In the genomic region with DNA sequence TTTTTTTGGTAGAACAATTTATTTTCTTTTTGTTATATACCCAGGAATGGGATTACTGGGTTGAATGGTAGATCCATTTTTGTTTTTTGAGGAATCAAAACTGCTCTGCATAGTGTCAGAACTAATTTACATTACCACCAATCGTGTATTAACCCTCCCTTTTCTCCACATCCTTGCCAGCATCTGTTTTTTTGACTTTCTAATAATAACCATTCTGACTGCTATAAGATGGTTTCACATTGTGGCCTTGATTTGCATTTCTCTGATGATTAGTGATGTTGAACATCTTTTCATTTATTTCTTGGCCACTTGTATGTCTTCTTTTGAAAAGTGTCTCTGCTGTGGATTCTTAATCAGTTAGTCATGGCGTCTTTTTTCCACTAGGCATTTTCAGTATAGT, we compare ENCODE assay signal across 1 cellular context.
TF ChIP-seq lines count a peak whose summit lies in the region.

No MANE protein-coding gene starts in this region.

TF ChIP-seq in SK-N-SH treated with all-trans-retinoic acid at 6 μM for 48 hours, 23 proteins besides CTCF, POLR2A, EP300 and RAD21 (continued from another document):
- TF ChIP-seq, protein P1, sequence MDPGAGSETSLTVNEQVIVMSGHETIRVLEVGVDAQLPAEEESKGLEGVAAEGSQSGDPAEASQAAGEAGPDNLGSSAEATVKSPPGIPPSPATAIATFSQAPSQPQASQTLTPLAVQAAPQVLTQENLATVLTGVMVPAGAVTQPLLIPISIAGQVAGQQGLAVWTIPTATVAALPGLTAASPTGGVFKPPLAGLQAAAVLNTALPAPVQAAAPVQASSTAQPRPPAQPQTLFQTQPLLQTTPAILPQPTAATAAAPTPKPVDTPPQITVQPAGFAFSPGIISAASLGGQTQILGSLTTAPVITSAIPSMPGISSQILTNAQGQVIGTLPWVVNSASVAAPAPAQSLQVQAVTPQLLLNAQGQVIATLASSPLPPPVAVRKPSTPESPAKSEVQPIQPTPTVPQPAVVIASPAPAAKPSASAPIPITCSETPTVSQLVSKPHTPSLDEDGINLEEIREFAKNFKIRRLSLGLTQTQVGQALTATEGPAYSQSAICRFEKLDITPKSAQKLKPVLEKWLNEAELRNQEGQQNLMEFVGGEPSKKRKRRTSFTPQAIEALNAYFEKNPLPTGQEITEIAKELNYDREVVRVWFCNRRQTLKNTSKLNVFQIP (CRISPR knock-in tag; IDR thresholded peaks at IDR 0.05; ENCODE audit: borderline replicate concordance, low read depth) = no peak
- TF ChIP-seq, protein P2, sequence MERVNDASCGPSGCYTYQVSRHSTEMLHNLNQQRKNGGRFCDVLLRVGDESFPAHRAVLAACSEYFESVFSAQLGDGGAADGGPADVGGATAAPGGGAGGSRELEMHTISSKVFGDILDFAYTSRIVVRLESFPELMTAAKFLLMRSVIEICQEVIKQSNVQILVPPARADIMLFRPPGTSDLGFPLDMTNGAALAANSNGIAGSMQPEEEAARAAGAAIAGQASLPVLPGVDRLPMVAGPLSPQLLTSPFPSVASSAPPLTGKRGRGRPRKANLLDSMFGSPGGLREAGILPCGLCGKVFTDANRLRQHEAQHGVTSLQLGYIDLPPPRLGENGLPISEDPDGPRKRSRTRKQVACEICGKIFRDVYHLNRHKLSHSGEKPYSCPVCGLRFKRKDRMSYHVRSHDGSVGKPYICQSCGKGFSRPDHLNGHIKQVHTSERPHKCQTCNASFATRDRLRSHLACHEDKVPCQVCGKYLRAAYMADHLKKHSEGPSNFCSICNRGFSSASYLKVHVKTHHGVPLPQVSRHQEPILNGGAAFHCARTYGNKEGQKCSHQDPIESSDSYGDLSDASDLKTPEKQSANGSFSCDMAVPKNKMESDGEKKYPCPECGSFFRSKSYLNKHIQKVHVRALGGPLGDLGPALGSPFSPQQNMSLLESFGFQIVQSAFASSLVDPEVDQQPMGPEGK (CRISPR knock-in tag; IDR thresholded peaks at IDR 0.05; ENCODE audit: borderline replicate concordance) = no peak
- no peak for TF ChIP-seq RARB (CRISPR knock-in tag; IDR thresholded peaks at IDR 0.05)
- no peak for TF ChIP-seq BACH2 (CRISPR knock-in tag; IDR thresholded peaks at IDR 0.05; ENCODE audit: borderline replicate concordance)
- no peak for TF ChIP-seq ISL1 (CRISPR knock-in tag; IDR thresholded peaks at IDR 0.05)
- TF ChIP-seq ZNF8 (CRISPR knock-in tag; IDR thresholded peaks at IDR 0.05) = no peak
- TF ChIP-seq ZFP3 (CRISPR knock-in tag; IDR thresholded peaks at IDR 0.05) = no peak
TF ChIP-seq in SK-N-SH treated with all-trans-retinoic acid at 6 μM for 48 hours: peak in this region for 0.
